Comparison of ENCODE assay signal across 8 cellular contexts in the genomic region with DNA sequence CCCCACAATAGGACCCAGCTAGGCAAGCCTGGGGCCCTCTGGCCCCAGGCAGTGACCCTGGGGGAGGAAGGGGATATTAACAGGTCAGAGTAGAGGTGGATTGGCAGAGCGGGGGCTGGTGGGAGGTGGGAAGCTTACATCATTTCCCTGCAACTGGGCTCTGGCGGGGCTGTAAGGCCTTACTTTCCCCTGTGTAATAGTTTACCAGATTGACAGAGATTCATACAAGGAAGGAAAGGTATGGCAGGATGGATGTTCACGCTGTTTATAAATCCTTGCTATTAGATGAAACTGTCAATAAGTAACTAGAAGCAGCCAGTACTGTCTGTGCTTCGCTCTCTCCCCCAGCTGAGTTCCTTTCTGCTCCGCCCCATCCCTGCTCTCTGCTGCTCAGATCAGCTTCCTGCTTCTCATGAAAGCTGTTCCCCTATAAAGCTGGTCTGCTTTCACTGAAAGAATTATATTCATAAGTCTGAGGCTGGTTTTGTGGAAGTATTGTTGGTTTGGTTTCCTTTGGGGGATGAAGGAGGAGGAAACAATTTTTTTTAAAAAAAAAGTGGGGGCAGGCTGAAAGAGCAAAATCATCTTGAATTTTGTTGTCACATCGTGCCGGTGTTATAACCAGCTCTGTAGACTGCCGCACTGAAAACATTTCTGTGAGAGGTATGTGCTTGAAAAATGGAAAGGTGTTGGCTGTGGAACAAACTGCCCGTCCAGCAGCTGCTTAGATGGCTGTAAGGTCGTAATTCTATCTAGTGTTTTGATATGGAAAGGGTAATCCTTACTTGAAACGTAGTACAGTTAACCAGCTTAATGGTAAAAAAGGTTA.
DNase-seq lines count a peak whose midpoint lies in the region; ATAC-seq and TF ChIP-seq lines count a peak whose summit lies in the region.

No MANE protein-coding gene starts in this region.

- H3K9ac ChIP-seq in smooth muscle cell (ENCODE audit: low read depth) = peak overlapping the region; percentile 44

- H4K20me1 ChIP-seq in smooth muscle cell (ENCODE audit: low read depth) = peaks cover 39% of the 10 kb centered on the region

- peak overlapping the region; percentile 68 for H2AFZ ChIP-seq in smooth muscle cell (ENCODE audit: low read depth)

- H3K9me3 ChIP-seq in smooth muscle cell (replicated peaks; ENCODE audit: low read depth) = no peaks in the 10 kb centered on the region

- H3K9me3 Mint-ChIP-seq in immature natural killer cell = no peaks in the 10 kb centered on the region

- WGBS in smooth muscle cell (ENCODE audit: low lambda C conversion rate) = 26% methylated on average over 11 of the region's 11 CpGs

- H3K4me1 ChIP-seq in smooth muscle cell (ENCODE audit: low read depth) = peaks cover 41% of the 10 kb centered on the region

- no peak for TF ChIP-seq CTCF in smooth muscle cell (IDR thresholded peaks at IDR 0.05; ENCODE audit: borderline replicate concordance, insufficient read depth, poor library complexity, severe bottlenecking)

- H3K36me3 ChIP-seq in smooth muscle cell (ENCODE audit: low read depth) = no peaks in the 10 kb centered on the region

- peak overlapping the region; percentile 84 to 89 (median 87) for H3K4me3 Mint-ChIP-seq in immature natural killer cell

- H3K4me3 ChIP-seq in smooth muscle cell = peak overlapping the region; percentile 47

- DNase-seq in DMS 273 treated with DMSO at 0.1 percent for 48 hours (lab: John Stamatoyannopoulos, UW) = peak; percentile 8
- peak; percentile 89 for DNase-seq in HT-29 (ENCODE audit: low spot score)
- peak; percentile 18 for DNase-seq in T-helper 9 cell
- DNase-seq in brain pericyte (ENCODE audit: low read depth, low spot score) = peak; percentile 22
- peak; percentile 39 to 52 (median 51) for DNase-seq in immature natural killer cell
- DNase-seq in smooth muscle cell (lab: John Stamatoyannopoulos, UW; ENCODE audit: unreplicated experiment) = no peak
- no peak for DNase-seq in middle frontal gyrus (ENCODE audit: extremely low spot score, low spot score)

- H3K79me2 ChIP-seq in smooth muscle cell (ENCODE audit: low read depth) = peaks cover 38% of the 10 kb centered on the region

- H3K27me3 ChIP-seq in smooth muscle cell (ENCODE audit: low read depth) = no peaks in the 10 kb centered on the region

- peak overlapping the region; percentile 87 for H3K4me2 ChIP-seq in smooth muscle cell

- no peaks in the 10 kb centered on the region for H3K27me3 Mint-ChIP-seq in immature natural killer cell (ENCODE audit: low read depth in 3 of 3)

- ATAC-seq in GM21381 (IDR thresholded peaks at IDR 0.05; ENCODE audit: unreplicated experiment) = peak; percentile 95

- no peaks in the 10 kb centered on the region for H3F3A ChIP-seq in smooth muscle cell (ENCODE audit: low read depth)

- peaks cover 51 to 66% of the 10 kb centered on the region in 2 donors for H3K4me1 Mint-ChIP-seq in immature natural killer cell

- H3K36me3 Mint-ChIP-seq in immature natural killer cell = no peaks in the 10 kb centered on the region

- H3K27ac ChIP-seq in smooth muscle cell (ENCODE audit: low read depth) = peak overlapping the region; percentile 80

- H3K27ac Mint-ChIP-seq in immature natural killer cell = peak overlapping the region; percentile 84 to 96 (median 90)

Comparison
In these comparisons a context has a peak if more than half of its experiments do, and no peak if none do; other contexts are left out.
1. DNase-seq: peak in DMS 273 treated with DMSO at 0.1 percent for 48 hours (single experiment), HT-29 (single experiment), T-helper 9 cell (single experiment), brain pericyte (single experiment) and immature natural killer cell (3 of 3); none in smooth muscle cell (single experiment) and middle frontal gyrus (single experiment).